ENCODE assay signal across 2 cellular contexts in the genomic region with DNA sequence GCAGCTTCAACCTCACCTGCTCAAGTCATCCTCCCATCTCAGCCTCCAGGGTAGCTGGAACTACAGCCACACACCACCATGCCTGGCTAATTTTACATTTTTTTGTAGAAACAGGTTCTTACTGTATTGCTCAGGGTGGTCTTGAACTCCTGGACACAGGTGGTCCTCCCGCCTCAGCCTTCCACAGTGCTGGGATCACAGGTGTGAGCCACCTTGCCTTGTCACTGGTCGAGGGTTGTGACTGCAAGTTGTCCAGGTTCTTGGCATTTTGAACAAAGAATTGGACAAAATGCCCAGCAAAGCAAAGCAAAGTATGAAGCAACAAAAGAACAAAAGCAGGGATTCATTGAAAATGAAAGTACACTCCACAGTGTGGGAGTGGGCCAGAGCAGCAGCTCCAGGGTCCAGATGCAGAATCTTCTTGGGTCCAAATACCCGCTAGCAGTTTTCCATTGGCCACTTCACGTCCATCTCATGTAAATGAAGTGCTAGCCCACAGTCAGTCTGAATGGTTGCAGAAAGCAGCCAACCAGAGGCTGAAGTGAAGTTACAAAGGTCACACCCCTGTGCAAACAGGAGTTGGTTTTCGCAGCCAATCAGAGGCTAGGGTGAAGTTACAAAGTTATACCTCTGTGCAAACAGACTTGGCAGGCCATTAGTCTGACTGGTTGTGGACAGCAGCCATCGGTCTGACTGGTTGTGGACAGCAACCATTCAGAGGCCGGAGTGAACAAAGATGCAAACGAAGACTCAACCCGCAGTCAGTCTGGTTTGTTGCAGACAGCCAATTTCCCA.
TF ChIP-seq lines count a peak whose summit lies in the region.

No MANE protein-coding gene starts in this region.

TF ChIP-seq in H1, 55 proteins besides CTCF, POLR2A, EP300 and RAD21 (continued from another document):
- no peak for TF ChIP-seq SIN3A (conservative IDR thresholded peaks at IDR 0.05 in 1 of 2, IDR thresholded peaks at IDR 0.05 in 1 of 2; ENCODE audit: low read depth in 1 of 2, low read length in 2 of 2)
- no peak for TF ChIP-seq SIX5 (IDR thresholded peaks at IDR 0.05; ENCODE audit: low read depth, low read length)
- TF ChIP-seq, protein P1, sequence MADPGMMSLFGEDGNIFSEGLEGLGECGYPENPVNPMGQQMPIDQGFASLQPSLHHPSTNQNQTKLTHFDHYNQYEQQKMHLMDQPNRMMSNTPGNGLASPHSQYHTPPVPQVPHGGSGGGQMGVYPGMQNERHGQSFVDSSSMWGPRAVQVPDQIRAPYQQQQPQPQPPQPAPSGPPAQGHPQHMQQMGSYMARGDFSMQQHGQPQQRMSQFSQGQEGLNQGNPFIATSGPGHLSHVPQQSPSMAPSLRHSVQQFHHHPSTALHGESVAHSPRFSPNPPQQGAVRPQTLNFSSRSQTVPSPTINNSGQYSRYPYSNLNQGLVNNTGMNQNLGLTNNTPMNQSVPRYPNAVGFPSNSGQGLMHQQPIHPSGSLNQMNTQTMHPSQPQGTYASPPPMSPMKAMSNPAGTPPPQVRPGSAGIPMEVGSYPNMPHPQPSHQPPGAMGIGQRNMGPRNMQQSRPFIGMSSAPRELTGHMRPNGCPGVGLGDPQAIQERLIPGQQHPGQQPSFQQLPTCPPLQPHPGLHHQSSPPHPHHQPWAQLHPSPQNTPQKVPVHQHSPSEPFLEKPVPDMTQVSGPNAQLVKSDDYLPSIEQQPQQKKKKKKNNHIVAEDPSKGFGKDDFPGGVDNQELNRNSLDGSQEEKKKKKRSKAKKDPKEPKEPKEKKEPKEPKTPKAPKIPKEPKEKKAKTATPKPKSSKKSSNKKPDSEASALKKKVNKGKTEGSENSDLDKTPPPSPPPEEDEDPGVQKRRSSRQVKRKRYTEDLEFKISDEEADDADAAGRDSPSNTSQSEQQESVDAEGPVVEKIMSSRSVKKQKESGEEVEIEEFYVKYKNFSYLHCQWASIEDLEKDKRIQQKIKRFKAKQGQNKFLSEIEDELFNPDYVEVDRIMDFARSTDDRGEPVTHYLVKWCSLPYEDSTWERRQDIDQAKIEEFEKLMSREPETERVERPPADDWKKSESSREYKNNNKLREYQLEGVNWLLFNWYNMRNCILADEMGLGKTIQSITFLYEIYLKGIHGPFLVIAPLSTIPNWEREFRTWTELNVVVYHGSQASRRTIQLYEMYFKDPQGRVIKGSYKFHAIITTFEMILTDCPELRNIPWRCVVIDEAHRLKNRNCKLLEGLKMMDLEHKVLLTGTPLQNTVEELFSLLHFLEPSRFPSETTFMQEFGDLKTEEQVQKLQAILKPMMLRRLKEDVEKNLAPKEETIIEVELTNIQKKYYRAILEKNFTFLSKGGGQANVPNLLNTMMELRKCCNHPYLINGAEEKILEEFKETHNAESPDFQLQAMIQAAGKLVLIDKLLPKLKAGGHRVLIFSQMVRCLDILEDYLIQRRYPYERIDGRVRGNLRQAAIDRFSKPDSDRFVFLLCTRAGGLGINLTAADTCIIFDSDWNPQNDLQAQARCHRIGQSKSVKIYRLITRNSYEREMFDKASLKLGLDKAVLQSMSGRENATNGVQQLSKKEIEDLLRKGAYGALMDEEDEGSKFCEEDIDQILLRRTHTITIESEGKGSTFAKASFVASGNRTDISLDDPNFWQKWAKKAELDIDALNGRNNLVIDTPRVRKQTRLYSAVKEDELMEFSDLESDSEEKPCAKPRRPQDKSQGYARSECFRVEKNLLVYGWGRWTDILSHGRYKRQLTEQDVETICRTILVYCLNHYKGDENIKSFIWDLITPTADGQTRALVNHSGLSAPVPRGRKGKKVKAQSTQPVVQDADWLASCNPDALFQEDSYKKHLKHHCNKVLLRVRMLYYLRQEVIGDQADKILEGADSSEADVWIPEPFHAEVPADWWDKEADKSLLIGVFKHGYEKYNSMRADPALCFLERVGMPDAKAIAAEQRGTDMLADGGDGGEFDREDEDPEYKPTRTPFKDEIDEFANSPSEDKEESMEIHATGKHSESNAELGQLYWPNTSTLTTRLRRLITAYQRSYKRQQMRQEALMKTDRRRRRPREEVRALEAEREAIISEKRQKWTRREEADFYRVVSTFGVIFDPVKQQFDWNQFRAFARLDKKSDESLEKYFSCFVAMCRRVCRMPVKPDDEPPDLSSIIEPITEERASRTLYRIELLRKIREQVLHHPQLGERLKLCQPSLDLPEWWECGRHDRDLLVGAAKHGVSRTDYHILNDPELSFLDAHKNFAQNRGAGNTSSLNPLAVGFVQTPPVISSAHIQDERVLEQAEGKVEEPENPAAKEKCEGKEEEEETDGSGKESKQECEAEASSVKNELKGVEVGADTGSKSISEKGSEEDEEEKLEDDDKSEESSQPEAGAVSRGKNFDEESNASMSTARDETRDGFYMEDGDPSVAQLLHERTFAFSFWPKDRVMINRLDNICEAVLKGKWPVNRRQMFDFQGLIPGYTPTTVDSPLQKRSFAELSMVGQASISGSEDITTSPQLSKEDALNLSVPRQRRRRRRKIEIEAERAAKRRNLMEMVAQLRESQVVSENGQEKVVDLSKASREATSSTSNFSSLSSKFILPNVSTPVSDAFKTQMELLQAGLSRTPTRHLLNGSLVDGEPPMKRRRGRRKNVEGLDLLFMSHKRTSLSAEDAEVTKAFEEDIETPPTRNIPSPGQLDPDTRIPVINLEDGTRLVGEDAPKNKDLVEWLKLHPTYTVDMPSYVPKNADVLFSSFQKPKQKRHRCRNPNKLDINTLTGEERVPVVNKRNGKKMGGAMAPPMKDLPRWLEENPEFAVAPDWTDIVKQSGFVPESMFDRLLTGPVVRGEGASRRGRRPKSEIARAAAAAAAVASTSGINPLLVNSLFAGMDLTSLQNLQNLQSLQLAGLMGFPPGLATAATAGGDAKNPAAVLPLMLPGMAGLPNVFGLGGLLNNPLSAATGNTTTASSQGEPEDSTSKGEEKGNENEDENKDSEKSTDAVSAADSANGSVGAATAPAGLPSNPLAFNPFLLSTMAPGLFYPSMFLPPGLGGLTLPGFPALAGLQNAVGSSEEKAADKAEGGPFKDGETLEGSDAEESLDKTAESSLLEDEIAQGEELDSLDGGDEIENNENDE (IDR thresholded peaks at IDR 0.05; ENCODE audit: insufficient replicate concordance, low read length), result no peak
- TF ChIP-seq, protein P2, sequence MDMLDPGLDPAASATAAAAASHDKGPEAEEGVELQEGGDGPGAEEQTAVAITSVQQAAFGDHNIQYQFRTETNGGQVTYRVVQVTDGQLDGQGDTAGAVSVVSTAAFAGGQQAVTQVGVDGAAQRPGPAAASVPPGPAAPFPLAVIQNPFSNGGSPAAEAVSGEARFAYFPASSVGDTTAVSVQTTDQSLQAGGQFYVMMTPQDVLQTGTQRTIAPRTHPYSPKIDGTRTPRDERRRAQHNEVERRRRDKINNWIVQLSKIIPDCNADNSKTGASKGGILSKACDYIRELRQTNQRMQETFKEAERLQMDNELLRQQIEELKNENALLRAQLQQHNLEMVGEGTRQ (IDR thresholded peaks at IDR 0.05; ENCODE audit: low read length), result no peak
TF ChIP-seq in H1: peak in this region for 0.

TF ChIP-seq in liver, 16 proteins besides CTCF, POLR2A, EP300 and RAD21 (continued from another document):
- TF ChIP-seq, protein P3, sequence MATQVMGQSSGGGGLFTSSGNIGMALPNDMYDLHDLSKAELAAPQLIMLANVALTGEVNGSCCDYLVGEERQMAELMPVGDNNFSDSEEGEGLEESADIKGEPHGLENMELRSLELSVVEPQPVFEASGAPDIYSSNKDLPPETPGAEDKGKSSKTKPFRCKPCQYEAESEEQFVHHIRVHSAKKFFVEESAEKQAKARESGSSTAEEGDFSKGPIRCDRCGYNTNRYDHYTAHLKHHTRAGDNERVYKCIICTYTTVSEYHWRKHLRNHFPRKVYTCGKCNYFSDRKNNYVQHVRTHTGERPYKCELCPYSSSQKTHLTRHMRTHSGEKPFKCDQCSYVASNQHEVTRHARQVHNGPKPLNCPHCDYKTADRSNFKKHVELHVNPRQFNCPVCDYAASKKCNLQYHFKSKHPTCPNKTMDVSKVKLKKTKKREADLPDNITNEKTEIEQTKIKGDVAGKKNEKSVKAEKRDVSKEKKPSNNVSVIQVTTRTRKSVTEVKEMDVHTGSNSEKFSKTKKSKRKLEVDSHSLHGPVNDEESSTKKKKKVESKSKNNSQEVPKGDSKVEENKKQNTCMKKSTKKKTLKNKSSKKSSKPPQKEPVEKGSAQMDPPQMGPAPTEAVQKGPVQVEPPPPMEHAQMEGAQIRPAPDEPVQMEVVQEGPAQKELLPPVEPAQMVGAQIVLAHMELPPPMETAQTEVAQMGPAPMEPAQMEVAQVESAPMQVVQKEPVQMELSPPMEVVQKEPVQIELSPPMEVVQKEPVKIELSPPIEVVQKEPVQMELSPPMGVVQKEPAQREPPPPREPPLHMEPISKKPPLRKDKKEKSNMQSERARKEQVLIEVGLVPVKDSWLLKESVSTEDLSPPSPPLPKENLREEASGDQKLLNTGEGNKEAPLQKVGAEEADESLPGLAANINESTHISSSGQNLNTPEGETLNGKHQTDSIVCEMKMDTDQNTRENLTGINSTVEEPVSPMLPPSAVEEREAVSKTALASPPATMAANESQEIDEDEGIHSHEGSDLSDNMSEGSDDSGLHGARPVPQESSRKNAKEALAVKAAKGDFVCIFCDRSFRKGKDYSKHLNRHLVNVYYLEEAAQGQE (IDR thresholded peaks at IDR 0.05), result peak; percentile 95
- TF ChIP-seq HNF4A (conservative IDR thresholded peaks at IDR 0.05) (peak; percentile 86 to 90), JUND (IDR thresholded peaks at IDR 0.05) (peak; percentile 61 to 64), FOXA2 (IDR thresholded peaks at IDR 0.05) (peak; percentile 93), TAF1 (conservative IDR thresholded peaks at IDR 0.05) (peak; percentile 60), EGR1 (IDR thresholded peaks at IDR 0.05; ENCODE audit: low read depth in 2 of 2) (peak in 1 of 2 donors; percentile 13), GABPA (IDR thresholded peaks at IDR 0.05 in 1 of 2, conservative IDR thresholded peaks at IDR 0.05 in 1 of 2) (peak in 1 of 2 donors; percentile 42), SP1 (IDR thresholded peaks at IDR 0.05) (peak; percentile 98), FOXA1 (IDR thresholded peaks at IDR 0.05) (peak; percentile 88), YY1 (IDR thresholded peaks at IDR 0.05) (peak; percentile 94)
- TF ChIP-seq, protein P4, sequence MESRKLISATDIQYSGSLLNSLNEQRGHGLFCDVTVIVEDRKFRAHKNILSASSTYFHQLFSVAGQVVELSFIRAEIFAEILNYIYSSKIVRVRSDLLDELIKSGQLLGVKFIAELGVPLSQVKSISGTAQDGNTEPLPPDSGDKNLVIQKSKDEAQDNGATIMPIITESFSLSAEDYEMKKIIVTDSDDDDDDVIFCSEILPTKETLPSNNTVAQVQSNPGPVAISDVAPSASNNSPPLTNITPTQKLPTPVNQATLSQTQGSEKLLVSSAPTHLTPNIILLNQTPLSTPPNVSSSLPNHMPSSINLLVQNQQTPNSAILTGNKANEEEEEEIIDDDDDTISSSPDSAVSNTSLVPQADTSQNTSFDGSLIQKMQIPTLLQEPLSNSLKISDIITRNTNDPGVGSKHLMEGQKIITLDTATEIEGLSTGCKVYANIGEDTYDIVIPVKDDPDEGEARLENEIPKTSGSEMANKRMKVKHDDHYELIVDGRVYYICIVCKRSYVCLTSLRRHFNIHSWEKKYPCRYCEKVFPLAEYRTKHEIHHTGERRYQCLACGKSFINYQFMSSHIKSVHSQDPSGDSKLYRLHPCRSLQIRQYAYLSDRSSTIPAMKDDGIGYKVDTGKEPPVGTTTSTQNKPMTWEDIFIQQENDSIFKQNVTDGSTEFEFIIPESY (IDR thresholded peaks at IDR 0.05), result no peak
- TF ChIP-seq, protein P5, sequence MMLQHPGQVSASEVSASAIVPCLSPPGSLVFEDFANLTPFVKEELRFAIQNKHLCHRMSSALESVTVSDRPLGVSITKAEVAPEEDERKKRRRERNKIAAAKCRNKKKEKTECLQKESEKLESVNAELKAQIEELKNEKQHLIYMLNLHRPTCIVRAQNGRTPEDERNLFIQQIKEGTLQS (IDR thresholded peaks at IDR 0.05), result no peak
